ENCODE assay signal across 27 cellular contexts in the genomic region with DNA sequence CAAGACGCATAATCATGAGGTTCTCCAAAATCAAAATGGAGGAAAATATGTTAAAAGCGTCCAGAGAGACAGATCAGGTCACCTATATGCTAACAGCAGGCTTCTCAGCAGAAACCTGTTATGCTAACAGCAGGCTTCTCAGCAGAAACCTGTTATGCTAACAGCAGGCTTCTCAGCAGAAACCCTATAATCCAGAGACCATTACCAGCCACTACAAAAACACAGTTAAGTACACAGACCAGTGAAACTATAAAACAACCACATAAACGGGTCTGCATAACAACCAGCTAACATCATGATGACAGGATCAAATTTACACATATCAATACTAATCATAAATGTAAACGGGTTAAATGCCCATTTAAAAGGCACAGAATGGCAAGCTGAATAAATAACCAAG.
DNase-seq lines count a peak whose midpoint lies in the region; ATAC-seq and TF ChIP-seq lines count a peak whose summit lies in the region.
"Had no signal": no experiment of that assay in that cellular context is flagged by ENCODE, and none has a peak within 500 bp of the region (broad histone marks: within the 10 kb centered on the region; RNA-seq: fewer than 3 reads in every experiment).

No MANE protein-coding gene starts in this region.

- DNase-seq in SK-N-SH (no peak), NCI-H2171 (lab: John Stamatoyannopoulos, UW) (peak; percentile 9), SHP77 (lab: John Stamatoyannopoulos, UW) (peak; percentile 9 to 34), vagina (ENCODE audit: extremely low spot score in 2 of 2) (no peak), NCI-H226 (no peak), neural progenitor cell (ENCODE audit: low spot score) (no peak)
- DNase-seq: 8988T; activated B cell treated with CpG ODN at 0.5 μM for 24 hours; activated CD4-positive, alpha-beta memory T cell treated with anti-CD3 and anti-CD28 coated beads for 36 hours; caudate nucleus; CD4-positive, CD25-positive, alpha-beta regulatory T cell; DMS 273 treated with DMSO at 0.1 percent for 48 hours; endodermal cell; foreskin melanocyte; GDM1; GM23248; Karpas-422; NCI-H510A; stimulated activated naive CD8-positive, alpha-beta T cell treated with anti-CD3 and anti-CD28 coated beads, Interleukin-15, amount 100 ng/mL, for 72 hours; T-helper 9 cell; tibial artery had no signal

- no peaks in the 10 kb centered on the region for H3K4me1 ChIP-seq in SK-N-SH (ENCODE audit: control insufficient read depth in 1 of 2, insufficient read depth in 2 of 2, low read depth in 1 of 2, low read length in 1 of 2)
- no peaks in the 10 kb centered on the region for H3K4me1 ChIP-seq in vagina
- H3K4me1 ChIP-seq in neural progenitor cell = no peaks in the 10 kb centered on the region
- H3K4me1 ChIP-seq: ascending aorta, esophagus muscularis mucosa, tibial artery had no signal

- no peaks in the 10 kb centered on the region for H3K27me3 ChIP-seq in SK-N-SH (ENCODE audit: insufficient read depth)
- no peaks in the 10 kb centered on the region for H3K27me3 ChIP-seq in vagina
- H3K27me3 ChIP-seq in neural progenitor cell = no peaks in the 10 kb centered on the region
- H3K27me3 ChIP-seq: ascending aorta, esophagus muscularis mucosa, tibial artery had no signal

- H3K9me3 Mint-ChIP-seq in neural progenitor cell = peaks cover 3% of the 10 kb centered on the region

- TF ChIP-seq CTCF in SK-N-SH (IDR thresholded peaks at IDR 0.05) = no peak
- TF ChIP-seq CTCF in vagina (IDR thresholded peaks at IDR 0.05) = no peak
- TF ChIP-seq CTCF in neural progenitor cell (IDR thresholded peaks at IDR 0.05) = no peak

- H3K36me3 ChIP-seq in SK-N-SH (replicated peaks in 1 of 2; ENCODE audit: control insufficient read depth in 1 of 2, insufficient read depth in 2 of 2, low read length in 1 of 2) = no peaks in the 10 kb centered on the region
- no peaks in the 10 kb centered on the region for H3K36me3 ChIP-seq in vagina
- no peaks in the 10 kb centered on the region for H3K36me3 ChIP-seq in neural progenitor cell
- H3K36me3 ChIP-seq: ascending aorta, esophagus muscularis mucosa, tibial artery had no signal

- POLR2A ChIA-PET in SK-N-SH (lab: Yijun Ruan, JAX) = no interaction called here

- no peak overlapping the region for H3K4me2 ChIP-seq in SK-N-SH
- no peak overlapping the region for H3K4me2 ChIP-seq in neural progenitor cell

- intact Hi-C loops in vagina (cut with DNase I) = no loop called here

- peaks cover 3% of the 10 kb centered on the region; the same call in 1 of the 2 replicates for H3K9me2 ChIP-seq in SK-N-SH

- H3K27me3 Mint-ChIP-seq in neural progenitor cell (ENCODE audit: insufficient read depth, low read depth) = no peaks in the 10 kb centered on the region
- H3K27me3 Mint-ChIP-seq: activated B cell treated with CpG ODN at 0.5 μM for 24 hours; activated CD4-positive, alpha-beta memory T cell treated with anti-CD3 and anti-CD28 coated beads for 36 hours; activated naive CD8-positive, alpha-beta T cell; CD4-positive, CD25-positive, alpha-beta regulatory T cell; memory B cell; stimulated activated naive CD8-positive, alpha-beta T cell treated with anti-CD3 and anti-CD28 coated beads, Interleukin-15, amount 100 ng/mL, for 72 hours had no signal

- no peak for TF ChIP-seq EP300 in SK-N-SH (IDR thresholded peaks at IDR 0.05; ENCODE audit: borderline replicate concordance in 1 of 2, low read depth in 1 of 2, low read length in 1 of 2)

- no peak for TF ChIP-seq POLR2A in vagina (IDR thresholded peaks at IDR 0.05)

- H2AFZ ChIP-seq in SK-N-SH (ENCODE audit: low read depth) (peak overlapping the region; percentile 20; the same call in 1 of the 2 replicates), neural progenitor cell (replicated peaks) (no peak overlapping the region)
- H2AFZ ChIP-seq: GM23248 had no signal

- WGBS in SK-N-SH (ENCODE audit: low lambda C conversion rate) = 29% methylated on average over 4 of the region's 4 CpGs

- H3F3A ChIP-seq in SK-N-SH (replicated peaks; ENCODE audit: insufficient read depth) (no peaks in the 10 kb centered on the region), neural progenitor cell (ENCODE audit: low read depth) (no peaks in the 10 kb centered on the region)

- H3K27ac ChIP-seq in SK-N-SH (ENCODE audit: low read depth in 2 of 2, low read length in 1 of 2) (no peak overlapping the region), vagina (no peak overlapping the region), neural progenitor cell (no peak overlapping the region)
- H3K27ac ChIP-seq: ascending aorta, esophagus muscularis mucosa, GM23248, tibial artery had no signal

- H3K4me3 Mint-ChIP-seq in neural progenitor cell = no peak overlapping the region
- H3K4me3 Mint-ChIP-seq: activated B cell treated with CpG ODN at 0.5 μM for 24 hours; activated CD4-positive, alpha-beta memory T cell treated with anti-CD3 and anti-CD28 coated beads for 36 hours; activated naive CD8-positive, alpha-beta T cell; CD4-positive, CD25-positive, alpha-beta regulatory T cell; endodermal cell; memory B cell; stimulated activated naive CD8-positive, alpha-beta T cell treated with anti-CD3 and anti-CD28 coated beads, Interleukin-15, amount 100 ng/mL, for 72 hours had no signal

- peaks cover 5% of the 10 kb centered on the region; the same call in 1 of the 2 replicates for H3K9me3 ChIP-seq in SK-N-SH
- H3K9me3 ChIP-seq in vagina = no peaks in the 10 kb centered on the region
- no peaks in the 10 kb centered on the region for H3K9me3 ChIP-seq in neural progenitor cell (ENCODE audit: low read depth)
- H3K9me3 ChIP-seq: ascending aorta, esophagus muscularis mucosa, tibial artery had no signal

- H3K9ac ChIP-seq in SK-N-SH (no peak overlapping the region), neural progenitor cell (no peak overlapping the region)
- H3K9ac ChIP-seq: GM23248 had no signal

- H3K4me1 Mint-ChIP-seq in neural progenitor cell = no peaks in the 10 kb centered on the region
- H3K4me1 Mint-ChIP-seq: activated B cell treated with CpG ODN at 0.5 μM for 24 hours; CD4-positive, CD25-positive, alpha-beta regulatory T cell; memory B cell; stimulated activated naive CD8-positive, alpha-beta T cell treated with anti-CD3 and anti-CD28 coated beads, Interleukin-15, amount 100 ng/mL, for 72 hours had no signal

- TF ChIP-seq RAD21 in SK-N-SH (IDR thresholded peaks at IDR 0.05; ENCODE audit: low read length) = no peak

- no peaks in the 10 kb centered on the region for H3K36me3 Mint-ChIP-seq in neural progenitor cell
- H3K36me3 Mint-ChIP-seq: activated CD4-positive, alpha-beta memory T cell treated with anti-CD3 and anti-CD28 coated beads for 36 hours; activated naive CD8-positive, alpha-beta T cell; CD4-positive, CD25-positive, alpha-beta regulatory T cell; memory B cell had no signal

- no peak overlapping the region for H3K27ac Mint-ChIP-seq in neural progenitor cell
- H3K27ac Mint-ChIP-seq: activated B cell treated with CpG ODN at 0.5 μM for 24 hours; activated CD4-positive, alpha-beta memory T cell treated with anti-CD3 and anti-CD28 coated beads for 36 hours; activated naive CD8-positive, alpha-beta T cell; CD4-positive, CD25-positive, alpha-beta regulatory T cell; endodermal cell; memory B cell; stimulated activated naive CD8-positive, alpha-beta T cell treated with anti-CD3 and anti-CD28 coated beads, Interleukin-15, amount 100 ng/mL, for 72 hours had no signal

- no peaks in the 10 kb centered on the region for H4K20me1 ChIP-seq in SK-N-SH (ENCODE audit: insufficient read depth)
- H4K20me1 ChIP-seq in neural progenitor cell (ENCODE audit: low read depth) = no peaks in the 10 kb centered on the region

- H3K79me2 ChIP-seq in SK-N-SH (ENCODE audit: insufficient read depth) = no peaks in the 10 kb centered on the region
- no peaks in the 10 kb centered on the region for H3K79me2 ChIP-seq in neural progenitor cell (ENCODE audit: low read depth)

- no peak overlapping the region for H3K4me3 ChIP-seq in SK-N-SH (ENCODE audit: low read depth in 2 of 2, low read length in 1 of 2)
- no peak overlapping the region for H3K4me3 ChIP-seq in vagina
- no peak overlapping the region for H3K4me3 ChIP-seq in neural progenitor cell
- H3K4me3 ChIP-seq: ascending aorta, esophagus muscularis mucosa, GM23248, tibial artery had no signal

- CTCF ChIA-PET in SK-N-SH (lab: Yijun Ruan, JAX) = no interaction called here

- ATAC-seq in SK-N-SH treated with all-trans-retinoic acid at 6 μM for 48 hours (no peak), HG03280 (IDR thresholded peaks at IDR 0.05; ENCODE audit: unreplicated experiment) (no peak)
- ATAC-seq: stimulated activated naive CD8-positive, alpha-beta T cell treated with anti-CD3 and anti-CD28 coated beads, Interleukin-15, amount 100 ng/mL, for 72 hours had no signal

TF ChIP-seq in SK-N-SH, 30 proteins besides CTCF, POLR2A, EP300 and RAD21 (continues in another document):
- TF ChIP-seq, protein P1, sequence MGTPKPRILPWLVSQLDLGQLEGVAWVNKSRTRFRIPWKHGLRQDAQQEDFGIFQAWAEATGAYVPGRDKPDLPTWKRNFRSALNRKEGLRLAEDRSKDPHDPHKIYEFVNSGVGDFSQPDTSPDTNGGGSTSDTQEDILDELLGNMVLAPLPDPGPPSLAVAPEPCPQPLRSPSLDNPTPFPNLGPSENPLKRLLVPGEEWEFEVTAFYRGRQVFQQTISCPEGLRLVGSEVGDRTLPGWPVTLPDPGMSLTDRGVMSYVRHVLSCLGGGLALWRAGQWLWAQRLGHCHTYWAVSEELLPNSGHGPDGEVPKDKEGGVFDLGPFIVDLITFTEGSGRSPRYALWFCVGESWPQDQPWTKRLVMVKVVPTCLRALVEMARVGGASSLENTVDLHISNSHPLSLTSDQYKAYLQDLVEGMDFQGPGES (IDR thresholded peaks at IDR 0.05; ENCODE audit: low read depth, low read length) = no peak
- no peak for TF ChIP-seq FOXM1 (IDR thresholded peaks at IDR 0.05; ENCODE audit: low read depth)
- no peak for TF ChIP-seq TCF12 (IDR thresholded peaks at IDR 0.05)

TF ChIP-seq in SK-N-SH treated with all-trans-retinoic acid at 6 μM for 48 hours, 23 proteins besides CTCF, POLR2A, EP300 and RAD21 (continues in another document):
- TF ChIP-seq ARNTL (CRISPR knock-in tag; IDR thresholded peaks at IDR 0.05; ENCODE audit: borderline replicate concordance, low read depth) = no peak
- no peak for TF ChIP-seq ZNF70 (CRISPR knock-in tag; IDR thresholded peaks at IDR 0.05)
- TF ChIP-seq RARB (CRISPR knock-in tag; IDR thresholded peaks at IDR 0.05) = no peak
- TF ChIP-seq, protein P2, sequence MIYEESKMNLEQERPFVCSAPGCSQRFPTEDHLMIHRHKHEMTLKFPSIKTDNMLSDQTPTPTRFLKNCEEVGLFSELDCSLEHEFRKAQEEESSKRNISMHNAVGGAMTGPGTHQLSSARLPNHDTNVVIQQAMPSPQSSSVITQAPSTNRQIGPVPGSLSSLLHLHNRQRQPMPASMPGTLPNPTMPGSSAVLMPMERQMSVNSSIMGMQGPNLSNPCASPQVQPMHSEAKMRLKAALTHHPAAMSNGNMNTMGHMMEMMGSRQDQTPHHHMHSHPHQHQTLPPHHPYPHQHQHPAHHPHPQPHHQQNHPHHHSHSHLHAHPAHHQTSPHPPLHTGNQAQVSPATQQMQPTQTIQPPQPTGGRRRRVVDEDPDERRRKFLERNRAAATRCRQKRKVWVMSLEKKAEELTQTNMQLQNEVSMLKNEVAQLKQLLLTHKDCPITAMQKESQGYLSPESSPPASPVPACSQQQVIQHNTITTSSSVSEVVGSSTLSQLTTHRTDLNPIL (CRISPR knock-in tag; IDR thresholded peaks at IDR 0.05; ENCODE audit: low read depth) = no peak
- no peak for TF ChIP-seq ZFP30 (CRISPR knock-in tag; IDR thresholded peaks at IDR 0.05)
- TF ChIP-seq ZNF8 (CRISPR knock-in tag; IDR thresholded peaks at IDR 0.05) = no peak

Comparison
In these comparisons a context has a peak if more than half of its experiments do, and no peak if none do; other contexts are left out.
1. DNase-seq: peak in NCI-H2171 (single experiment) and SHP77 (2 of 2); none in SK-N-SH (single experiment), vagina (0 of 2), NCI-H226 (single experiment) and neural progenitor cell (single experiment).